ENCODE assay signal across 11 cellular contexts in genomic region chr13:110312669-110313031, GRCh38. TPM values are rescaled to one million over a fixed set of nuclear protein-coding genes. Genes with fewer than 3 reads are reported as not detected.
DNase-seq lines count a peak whose midpoint lies in the region; ATAC-seq and TF ChIP-seq lines count a peak whose summit lies in the region.
"Had no signal": no experiment of that assay in that cellular context is flagged by ENCODE, and none has a peak within 500 bp of the region (broad histone marks: within the 10 kb centered on the region; RNA-seq: fewer than 3 reads in every experiment).

No MANE protein-coding gene starts in this region.

- POLR2A ChIA-PET in naive thymus-derived CD4-positive, alpha-beta T cell (lab: Charles Lee): no interaction called here

- H3K9me3 ChIP-seq in subcutaneous abdominal adipose tissue (ENCODE audit: control insufficient read depth in 5 of 5, low read length in 5 of 5): no peaks in the 10 kb centered on the region
- no peaks in the 10 kb centered on the region for H3K9me3 ChIP-seq in naive thymus-derived CD4-positive, alpha-beta T cell (ENCODE audit: control insufficient read depth in 2 of 3, low read length in 3 of 3)
- H3K9me3 ChIP-seq in mucosa of descending colon: no peaks in the 10 kb centered on the region

- H3K4me1 Mint-ChIP-seq in activated CD8-positive, alpha-beta memory T cell treated with anti-CD3 and anti-CD28 coated beads, Interleukin-2, amount 10 ng/mL, durations not matched to agents 7 days and 5 days: peaks cover 3% of the 10 kb centered on the region
- peaks cover 3 to 9% (median 7%) of the 10 kb centered on the region in 7 donors for H3K4me1 Mint-ChIP-seq in naive thymus-derived CD4-positive, alpha-beta T cell
- H3K4me1 Mint-ChIP-seq: activated CD4-positive, alpha-beta T cell treated with anti-CD3 and anti-CD28 coated beads, Interleukin-2, amount 10 ng/mL, durations not matched to agents 7 days and 5 days had no signal

- no peak overlapping the region for H3K4me3 Mint-ChIP-seq in activated CD8-positive, alpha-beta memory T cell treated with anti-CD3 and anti-CD28 coated beads, Interleukin-2, amount 10 ng/mL, durations not matched to agents 7 days and 5 days
- no peak overlapping the region for H3K4me3 Mint-ChIP-seq in naive thymus-derived CD4-positive, alpha-beta T cell
- H3K4me3 Mint-ChIP-seq: activated CD4-positive, alpha-beta T cell treated with anti-CD3 and anti-CD28 coated beads, Interleukin-2, amount 10 ng/mL, durations not matched to agents 7 days and 5 days had no signal

- H3K4me1 ChIP-seq in subcutaneous abdominal adipose tissue (ENCODE audit: control insufficient read depth in 5 of 5, insufficient read depth in 5 of 5, low read length in 5 of 5) (peaks cover 26 to 93% (median 83%) of the 10 kb centered on the region in 5 donors), mucosa of descending colon (ENCODE audit: low read depth) (peaks cover 10% of the 10 kb centered on the region)
- H3K4me1 ChIP-seq in naive thymus-derived CD4-positive, alpha-beta T cell (ENCODE audit: control insufficient read depth in 2 of 2, insufficient read depth in 2 of 2, low read length in 2 of 2): no peaks in the 10 kb centered on the region

- in situ Hi-C loops in astrocyte of the spinal cord (cut with HindIII; ENCODE audit: low sequenced_read_pairs): no loop called here

- intact Hi-C loops in naive thymus-derived CD4-positive, alpha-beta T cell (cut with micrococcal nuclease): no loop called here
- intact Hi-C loops in mucosa of descending colon (cut with DNase I, micrococcal nuclease): no loop called here

- H3K27ac ChIP-seq in subcutaneous abdominal adipose tissue (ENCODE audit: low read depth, low read length): peak overlapping the region; percentile 99
- H3K27ac ChIP-seq in naive thymus-derived CD4-positive, alpha-beta T cell (ENCODE audit: low read depth, low read length): no peak overlapping the region

- H3K4me3 ChIP-seq in astrocyte of the spinal cord (ENCODE audit: low read depth, low read length) (no peak overlapping the region), kidney epithelial cell (ENCODE audit: low read depth, low read length) (no peak overlapping the region), subcutaneous abdominal adipose tissue (ENCODE audit: low read depth in 1 of 5, low read length in 5 of 5) (peak overlapping the region; percentile 54 to 99 (median 94)), mucosa of descending colon (no peak overlapping the region)
- H3K4me3 ChIP-seq in naive thymus-derived CD4-positive, alpha-beta T cell (ENCODE audit: low read length): no peak overlapping the region

- H3K36me3 ChIP-seq in kidney epithelial cell (ENCODE audit: control insufficient read depth, insufficient read depth, low read length): peaks cover 7% of the 10 kb centered on the region
- H3K36me3 ChIP-seq in subcutaneous abdominal adipose tissue (ENCODE audit: control insufficient read depth in 5 of 5, insufficient read depth in 5 of 5, low read length in 5 of 5): peaks cover 0 to 53% (median 24%) of the 10 kb centered on the region in 5 donors
- no peaks in the 10 kb centered on the region for H3K36me3 ChIP-seq in naive thymus-derived CD4-positive, alpha-beta T cell (ENCODE audit: control insufficient read depth in 2 of 3, insufficient read depth in 3 of 3, low read length in 3 of 3)
- no peaks in the 10 kb centered on the region for H3K36me3 ChIP-seq in mucosa of descending colon (ENCODE audit: low read depth)

- H3K27ac Mint-ChIP-seq in activated CD8-positive, alpha-beta memory T cell treated with anti-CD3 and anti-CD28 coated beads, Interleukin-2, amount 10 ng/mL, durations not matched to agents 7 days and 5 days: no peak overlapping the region
- H3K27ac Mint-ChIP-seq in naive thymus-derived CD4-positive, alpha-beta T cell: no peak overlapping the region
- H3K27ac Mint-ChIP-seq: activated CD4-positive, alpha-beta T cell treated with anti-CD3 and anti-CD28 coated beads, Interleukin-2, amount 10 ng/mL, durations not matched to agents 7 days and 5 days had no signal

- CTCF ChIA-PET in activated CD8-positive, alpha-beta memory T cell treated with anti-CD3 and anti-CD28 coated beads, Interleukin-2, amount 10 ng/mL, durations not matched to agents 7 days and 5 days (lab: Charles Lee): no interaction called here
- CTCF ChIA-PET in naive thymus-derived CD4-positive, alpha-beta T cell (lab: Charles Lee): no interaction called here

- DNase-seq in HCEC 1CT (peak; percentile 87), astrocyte of the spinal cord (ENCODE audit: low read depth, low spot score) (peak; percentile 81), kidney epithelial cell (ENCODE audit: low read depth) (peak; percentile 81), foreskin melanocyte (no peak), mucosa of descending colon (no peak)
- DNase-seq in activated CD8-positive, alpha-beta memory T cell treated with anti-CD3 and anti-CD28 coated beads, Interleukin-2, amount 10 ng/mL, durations not matched to agents 7 days and 5 days: no peak
- no peak for DNase-seq in naive thymus-derived CD4-positive, alpha-beta T cell
- DNase-seq: activated CD4-positive, alpha-beta T cell treated with anti-CD3 and anti-CD28 coated beads, Interleukin-2, amount 10 ng/mL, durations not matched to agents 7 days and 5 days; GDM1; hypothalamus had no signal

- peaks cover 58% of the 10 kb centered on the region for H3K27me3 Mint-ChIP-seq in activated CD8-positive, alpha-beta memory T cell treated with anti-CD3 and anti-CD28 coated beads, Interleukin-2, amount 10 ng/mL, durations not matched to agents 7 days and 5 days
- peaks cover 49 to 64% (median 63%) of the 10 kb centered on the region in 5 donors for H3K27me3 Mint-ChIP-seq in naive thymus-derived CD4-positive, alpha-beta T cell

- no peak for ATAC-seq in activated CD8-positive, alpha-beta memory T cell treated with anti-CD3 and anti-CD28 coated beads, Interleukin-2, amount 10 ng/mL, durations not matched to agents 7 days and 5 days
- no peak for ATAC-seq in naive thymus-derived CD4-positive, alpha-beta T cell
- ATAC-seq in mucosa of descending colon: no peak

- peaks cover 3% of the 10 kb centered on the region for H3K9me3 Mint-ChIP-seq in activated CD8-positive, alpha-beta memory T cell treated with anti-CD3 and anti-CD28 coated beads, Interleukin-2, amount 10 ng/mL, durations not matched to agents 7 days and 5 days (ENCODE audit: low read depth)
- peaks cover 0 to 2% (median 0%) of the 10 kb centered on the region in 11 donors for H3K9me3 Mint-ChIP-seq in naive thymus-derived CD4-positive, alpha-beta T cell
- H3K9me3 Mint-ChIP-seq: activated CD4-positive, alpha-beta T cell treated with anti-CD3 and anti-CD28 coated beads, Interleukin-2, amount 10 ng/mL, durations not matched to agents 7 days and 5 days had no signal

- H3K27me3 ChIP-seq in kidney epithelial cell (ENCODE audit: control insufficient read depth, insufficient read depth, low read length) (no peaks in the 10 kb centered on the region), subcutaneous abdominal adipose tissue (ENCODE audit: control insufficient read depth in 5 of 5, insufficient read depth in 4 of 5, low read length in 5 of 5) (peaks cover 0 to 10% (median 0%) of the 10 kb centered on the region in 5 donors)
- H3K27me3 ChIP-seq in naive thymus-derived CD4-positive, alpha-beta T cell (ENCODE audit: control insufficient read depth in 2 of 2, insufficient read depth in 2 of 2, low read length in 2 of 2): no peaks in the 10 kb centered on the region

- no peak for TF ChIP-seq CTCF in astrocyte of the spinal cord (IDR thresholded peaks at IDR 0.05; ENCODE audit: low read depth, low read length)
- TF ChIP-seq CTCF in kidney epithelial cell (IDR thresholded peaks at IDR 0.05; ENCODE audit: insufficient read depth, low read length, poor library complexity, severe bottlenecking): peak; percentile 12
- TF ChIP-seq CTCF in mucosa of descending colon (IDR thresholded peaks at IDR 0.05): no peak

- H3K36me3 Mint-ChIP-seq in activated CD8-positive, alpha-beta memory T cell treated with anti-CD3 and anti-CD28 coated beads, Interleukin-2, amount 10 ng/mL, durations not matched to agents 7 days and 5 days: no peaks in the 10 kb centered on the region
- no peaks in the 10 kb centered on the region for H3K36me3 Mint-ChIP-seq in naive thymus-derived CD4-positive, alpha-beta T cell

- peak overlapping the region; percentile 12 to 76 (median 68) for H3K9ac ChIP-seq in subcutaneous abdominal adipose tissue (ENCODE audit: low read length in 5 of 5)

RNA-seq across cellular contexts. Expression of gene COL4A2, which starts 5.6 kb away (rescaled TPM):
- total RNA-seq in kidney epithelial cell: 1,736 and 1,860 TPM in 2 replicates
- not detected for total RNA-seq in activated CD8-positive, alpha-beta memory T cell treated with anti-CD3 and anti-CD28 coated beads, Interleukin-2, amount 10 ng/mL, durations not matched to agents 7 days and 5 days
- under 1 TPM in 1 of 5 experiments, not detected in 4; 0.05 TPM for total RNA-seq in naive thymus-derived CD4-positive, alpha-beta T cell
- not detected for polyA plus RNA-seq in naive thymus-derived CD4-positive, alpha-beta T cell
- 100 to 1,000 TPM in 1 of 3 donors, 10 to 100 TPM in 2; 33.5 to 389 (median 74.2) TPM for total RNA-seq in mucosa of descending colon
- total RNA-seq: activated CD4-positive, alpha-beta T cell treated with anti-CD3 and anti-CD28 coated beads, Interleukin-2, amount 10 ng/mL, durations not matched to agents 7 days and 5 days had no signal

RNA-seq across cellular contexts. Expression of gene COL4A1, which starts 5.7 kb away (rescaled TPM):
- total RNA-seq in kidney epithelial cell (1,018 and 1,045 TPM in 2 replicates), mucosa of descending colon (100 to 1,000 TPM in 1 of 3 donors, 10 to 100 TPM in 2; 19.0 to 308 (median 61.9) TPM)
- total RNA-seq in activated CD8-positive, alpha-beta memory T cell treated with anti-CD3 and anti-CD28 coated beads, Interleukin-2, amount 10 ng/mL, durations not matched to agents 7 days and 5 days: not detected
- total RNA-seq in naive thymus-derived CD4-positive, alpha-beta T cell: under 1 TPM in 1 of 5 experiments, not detected in 4; 0.24 TPM
- polyA plus RNA-seq in naive thymus-derived CD4-positive, alpha-beta T cell: not detected

Comparison
In these comparisons a context has a peak if more than half of its experiments do, and no peak if none do; other contexts are left out.
1. DNase-seq: peak in HCEC 1CT (single experiment), astrocyte of the spinal cord (single experiment) and kidney epithelial cell (single experiment); none in activated CD8-positive, alpha-beta memory T cell treated with anti-CD3 and anti-CD28 coated beads, Interleukin-2, amount 10 ng/mL, durations not matched to agents 7 days and 5 days (single experiment), naive thymus-derived CD4-positive, alpha-beta T cell (0 of 9), foreskin melanocyte (single experiment) and mucosa of descending colon (0 of 3).
2. H3K4me3 ChIP-seq: peak in subcutaneous abdominal adipose tissue (5 of 5); none in astrocyte of the spinal cord (single experiment), kidney epithelial cell (single experiment), naive thymus-derived CD4-positive, alpha-beta T cell (single experiment) and mucosa of descending colon (single experiment).
3. RNA of gene COL4A2, which starts 5.6 kb away (total RNA-seq): 1,736 to 1,860 TPM in kidney epithelial cell and 33.5 to 389 TPM in mucosa of descending colon; 0.05 TPM in naive thymus-derived CD4-positive, alpha-beta T cell and not detected in activated CD8-positive, alpha-beta memory T cell treated with anti-CD3 and anti-CD28 coated beads, Interleukin-2, amount 10 ng/mL, durations not matched to agents 7 days and 5 days; every median in the first group is over 10 times any median in the second.
4. RNA of gene COL4A1, which starts 5.7 kb away (total RNA-seq): 1,018 to 1,045 TPM in kidney epithelial cell and 19.0 to 308 TPM in mucosa of descending colon; 0.24 TPM in naive thymus-derived CD4-positive, alpha-beta T cell and not detected in activated CD8-positive, alpha-beta memory T cell treated with anti-CD3 and anti-CD28 coated beads, Interleukin-2, amount 10 ng/mL, durations not matched to agents 7 days and 5 days; every median in the first group is over 10 times any median in the second.